Comparison of ENCODE assay signal across 14 cellular contexts in the genomic region with DNA sequence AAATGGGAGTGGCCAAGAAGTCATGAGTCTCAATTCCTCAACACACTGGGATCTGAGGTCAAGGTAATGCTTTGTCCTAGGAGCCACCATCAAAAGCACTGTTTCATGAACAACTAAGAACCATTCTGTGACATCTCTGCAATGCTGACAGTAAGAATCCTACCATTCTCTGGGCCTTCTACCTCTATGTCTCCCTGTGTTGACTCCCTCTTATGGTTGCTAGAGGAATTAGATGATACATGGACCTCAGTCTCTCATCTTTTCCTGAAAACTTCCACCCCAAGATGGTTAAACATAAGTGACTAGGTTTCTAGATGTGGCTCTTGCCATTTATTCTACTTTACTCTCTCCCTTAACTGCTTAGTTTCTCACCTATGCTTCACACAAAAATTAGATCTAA. TPM values are rescaled to one million over a fixed set of nuclear protein-coding genes. Genes with fewer than 3 reads are reported as not detected.
DNase-seq lines count a peak whose midpoint lies in the region; ATAC-seq and TF ChIP-seq lines count a peak whose summit lies in the region.
"Had no signal": no experiment of that assay in that cellular context is flagged by ENCODE, and none has a peak within 500 bp of the region (broad histone marks: within the 10 kb centered on the region; RNA-seq: fewer than 3 reads in every experiment).

No MANE protein-coding gene starts in this region.

- ATAC-seq in activated T-cell treated with anti-CD3 and anti-CD28 coated beads, Interleukin-2, amount 50 U/mL, for 4 hours: peak; percentile 28 to 40
- peak; percentile 55 for ATAC-seq in HG02885 (IDR thresholded peaks at IDR 0.05; ENCODE audit: poor library complexity, unreplicated experiment)
- no peak for ATAC-seq in GM19328 (IDR thresholded peaks at IDR 0.05; ENCODE audit: unreplicated experiment)

- peaks cover 26% of the 10 kb centered on the region for H3K36me3 Mint-ChIP-seq in activated T-cell treated with anti-CD3 and anti-CD28 coated beads, Interleukin-2, amount 50 U/mL, for 4 hours (ENCODE audit: insufficient read depth)
- peaks cover 41% of the 10 kb centered on the region for H3K36me3 Mint-ChIP-seq in activated naive CD8-positive, alpha-beta T cell treated with anti-CD3 and anti-CD28 coated beads for 36 hours
- peaks cover 17% of the 10 kb centered on the region for H3K36me3 Mint-ChIP-seq in neural crest cell (ENCODE audit: low read depth)

- no peaks in the 10 kb centered on the region for H3K9me3 Mint-ChIP-seq in activated T-cell treated with anti-CD3 and anti-CD28 coated beads, Interleukin-2, amount 50 U/mL, for 4 hours
- no peaks in the 10 kb centered on the region for H3K9me3 Mint-ChIP-seq in activated naive CD8-positive, alpha-beta T cell treated with anti-CD3 and anti-CD28 coated beads for 36 hours
- no peaks in the 10 kb centered on the region for H3K9me3 Mint-ChIP-seq in neural crest cell

- H3K27ac Mint-ChIP-seq in activated naive CD8-positive, alpha-beta T cell treated with anti-CD3 and anti-CD28 coated beads for 36 hours: peak overlapping the region; percentile 66
- no peak overlapping the region for H3K27ac Mint-ChIP-seq in neural crest cell (ENCODE audit: unreplicated experiment)

- H3K4me1 Mint-ChIP-seq in activated T-cell treated with anti-CD3 and anti-CD28 coated beads, Interleukin-2, amount 50 U/mL, for 4 hours (ENCODE audit: low read depth): peaks cover 24% of the 10 kb centered on the region
- peaks cover 35% of the 10 kb centered on the region for H3K4me1 Mint-ChIP-seq in activated naive CD8-positive, alpha-beta T cell treated with anti-CD3 and anti-CD28 coated beads for 36 hours
- peaks cover 3% of the 10 kb centered on the region for H3K4me1 Mint-ChIP-seq in neural crest cell

- H3K27me3 Mint-ChIP-seq in activated T-cell treated with anti-CD3 and anti-CD28 coated beads, Interleukin-2, amount 50 U/mL, for 4 hours (ENCODE audit: low read depth): no peaks in the 10 kb centered on the region
- H3K27me3 Mint-ChIP-seq in activated naive CD8-positive, alpha-beta T cell treated with anti-CD3 and anti-CD28 coated beads for 36 hours: no peaks in the 10 kb centered on the region
- H3K27me3 Mint-ChIP-seq in neural crest cell (ENCODE audit: low read depth): no peaks in the 10 kb centered on the region

- DNase-seq in activated T-cell treated with anti-CD3 and anti-CD28 coated beads, Interleukin-2, amount 50 U/mL, for 4 hours: no peak
- DNase-seq in activated T-cell treated with anti-CD3 and anti-CD28 coated beads, Interleukin-2, amount 50 U/mL, for 1 hour: no peak
- DNase-seq in activated naive CD8-positive, alpha-beta T cell treated with anti-CD3 and anti-CD28 coated beads for 36 hours: no peak
- DNase-seq in neural crest cell (ENCODE audit: low read depth, low spot score) (no peak), GM19238 (ENCODE audit: insufficient read length, low spot score) (no peak), cortex of kidney (lab: John Stamatoyannopoulos, UW) (no peak)
- DNase-seq: activated effector memory CD4-positive, alpha-beta T cell treated with Interleukin-2 at 50 U/mL for 16 hours; effector CD8-positive, alpha-beta T cell; islet precursor cell; occipital lobe; stimulated activated CD4-positive, alpha-beta T cell treated with anti-CD3 and anti-CD28 coated beads, Interleukin-4, amount 100 ng/mL, for 24 hours; thyroid gland had no signal

- TF ChIP-seq CTCF in neural crest cell (conservative IDR thresholded peaks at IDR 0.05): peak; percentile 33

- H3K4me3 Mint-ChIP-seq in activated T-cell treated with anti-CD3 and anti-CD28 coated beads, Interleukin-2, amount 50 U/mL, for 4 hours: no peak overlapping the region
- no peak overlapping the region for H3K4me3 Mint-ChIP-seq in activated naive CD8-positive, alpha-beta T cell treated with anti-CD3 and anti-CD28 coated beads for 36 hours
- no peak overlapping the region for H3K4me3 Mint-ChIP-seq in neural crest cell

RNA-seq across cellular contexts. Expression of gene MTRF1L, which starts 9.1 kb away (rescaled TPM):
- total RNA-seq in activated T-cell treated with anti-CD3 and anti-CD28 coated beads, Interleukin-2, amount 50 U/mL, for 4 hours: 10 to 100 TPM; 20.3 to 23.7 (median 21.6) TPM
- 10 to 100 TPM; 16.8 to 18.2 TPM for total RNA-seq in activated naive CD8-positive, alpha-beta T cell treated with anti-CD3 and anti-CD28 coated beads for 36 hours
- 22.5 and 23.2 TPM in 2 replicates for total RNA-seq in neural crest cell

RNA-seq across cellular contexts. Expression of gene FBXO5, which starts 10.6 kb away (rescaled TPM):
- 10 to 100 TPM in 2 of 3 donors, 1 to 10 TPM in 1; 9.7 to 10.6 (median 10.0) TPM for total RNA-seq in activated T-cell treated with anti-CD3 and anti-CD28 coated beads, Interleukin-2, amount 50 U/mL, for 4 hours
- total RNA-seq in activated naive CD8-positive, alpha-beta T cell treated with anti-CD3 and anti-CD28 coated beads for 36 hours: 10 to 100 TPM; 51.4 to 52.6 TPM
- total RNA-seq in neural crest cell: 56.3 TPM in 2 replicates
